In genomic region chr6:159984268-159984786, GRCh38 we compare ENCODE assay signal across 12 cellular contexts. TPM values are rescaled to one million over a fixed set of nuclear protein-coding genes. Genes with fewer than 3 reads are reported as not detected.
A peak's percentile ranks its signal among the peaks of the same experiment; 100 is the strongest.
DNase-seq lines count a peak whose midpoint lies in the region; ATAC-seq and TF ChIP-seq lines count a peak whose summit lies in the region.
"Had no signal": no experiment of that assay in that cellular context is flagged by ENCODE, and none has a peak within 500 bp of the region (broad histone marks: within the 10 kb centered on the region; RNA-seq: fewer than 3 reads in every experiment).

No MANE protein-coding gene starts in this region.

- H4K20me1 ChIP-seq in MM.1S (ENCODE audit: insufficient read depth, low read length): no peaks in the 10 kb centered on the region

- H3K9me3 ChIP-seq in MM.1S (replicated peaks; ENCODE audit: insufficient read depth, low read length) (no peaks in the 10 kb centered on the region), lower lobe of right lung (no peaks in the 10 kb centered on the region)

- H3K27me3 ChIP-seq in MM.1S (replicated peaks; ENCODE audit: insufficient read depth, low read length) (no peaks in the 10 kb centered on the region), lower lobe of right lung (ENCODE audit: low read depth) (no peaks in the 10 kb centered on the region)

- H2AFZ ChIP-seq in MM.1S (ENCODE audit: low read length): no peak overlapping the region

- TF ChIP-seq CTCF in MM.1S (IDR thresholded peaks at IDR 0.05; ENCODE audit: low read length) (no peak), astrocyte of the spinal cord (IDR thresholded peaks at IDR 0.05; ENCODE audit: low read depth, low read length) (no peak), lower lobe of right lung (IDR thresholded peaks at IDR 0.05) (no peak)

- H3K9me2 ChIP-seq in MM.1S (replicated peaks; ENCODE audit: insufficient read depth, low read length): no peaks in the 10 kb centered on the region

- in situ Hi-C loops in astrocyte of the spinal cord (cut with HindIII; ENCODE audit: low sequenced_read_pairs): no loop called here

- H3K4me2 ChIP-seq in MM.1S (ENCODE audit: low read depth, low read length): peak overlapping the region; percentile 91; the same call in 1 of the 2 replicates

- H3K4me3 ChIP-seq in MM.1S (ENCODE audit: low read length) (0 out of 2 replicates have a peak overlapping the region, but pooled peaks have one; percentile 57), astrocyte of the spinal cord (ENCODE audit: low read depth, low read length) (no peak overlapping the region), lower lobe of right lung (no peak overlapping the region)

- peaks cover 98% of the 10 kb centered on the region for H3K79me2 ChIP-seq in MM.1S (ENCODE audit: low read length)

- DNase-seq in COLO829 (ENCODE audit: low spot score) (peak; percentile 38), MM.1S (no peak), astrocyte of the spinal cord (ENCODE audit: low read depth, low spot score) (peak; percentile 84), lower lobe of right lung (no peak), NCI-H2107 (lab: John Stamatoyannopoulos, UW) (no peak), NCI-H2081 treated with DMSO at 0.1 percent for 48 hours (lab: John Stamatoyannopoulos, UW) (no peak), hepatic stellate cell (ENCODE audit: low spot score) (no peak), NCI-H345 treated with DMSO at 0.1 percent for 48 hours (lab: John Stamatoyannopoulos, UW; ENCODE audit: unreplicated experiment) (no peak)
- DNase-seq: activated CD4-positive, alpha-beta T cell treated with anti-CD3 and anti-CD28 coated beads for 48 hours; activated naive CD4-positive, alpha-beta T cell treated with Interleukin-2 at 50 U/mL for 16 hours; naive thymus-derived CD8-positive, alpha-beta T cell; stimulated activated naive CD4-positive, alpha-beta T cell treated with Interleukin-2 at 50 U/mL for 16 hours had no signal

- intact Hi-C loops in lower lobe of right lung (cut with DNase I): no loop called here

- H3F3A ChIP-seq in MM.1S (ENCODE audit: insufficient read depth, low read length): peaks cover 41% of the 10 kb centered on the region

- H3K9ac ChIP-seq in MM.1S (ENCODE audit: low read length): no peak overlapping the region

- peak overlapping the region; percentile 100; the same call in 1 of the 2 replicates for H3K27ac ChIP-seq in MM.1S (ENCODE audit: low read length)
- peak overlapping the region; percentile 8 for H3K27ac ChIP-seq in lower lobe of right lung

- H3K4me1 ChIP-seq in MM.1S (ENCODE audit: low read length) (peaks cover 38% of the 10 kb centered on the region), lower lobe of right lung (peaks cover 94% of the 10 kb centered on the region)

- no peaks in the 10 kb centered on the region for H3K36me3 ChIP-seq in MM.1S (replicated peaks; ENCODE audit: insufficient read depth, low read length)
- H3K36me3 ChIP-seq in lower lobe of right lung: no peaks in the 10 kb centered on the region

- ATAC-seq in lower lobe of right lung: peak in 1 of 2 donors; percentile 24
- ATAC-seq: naive thymus-derived CD8-positive, alpha-beta T cell had no signal

RNA-seq across cellular contexts. Expression of gene IGF2R, which starts 15.4 kb away (rescaled TPM):
- total RNA-seq in lower lobe of right lung: 156 TPM

Comparison
In these comparisons a context has a peak if more than half of its experiments do, and no peak if none do; other contexts are left out.
1. DNase-seq: peak in COLO829 (single experiment) and astrocyte of the spinal cord (single experiment); none in MM.1S (single experiment), lower lobe of right lung (single experiment), NCI-H2107 (single experiment), NCI-H2081 treated with DMSO at 0.1 percent for 48 hours (single experiment), hepatic stellate cell (single experiment) and NCI-H345 treated with DMSO at 0.1 percent for 48 hours (single experiment).